ENCODE assay signal across 1 cellular context in the genomic region with DNA sequence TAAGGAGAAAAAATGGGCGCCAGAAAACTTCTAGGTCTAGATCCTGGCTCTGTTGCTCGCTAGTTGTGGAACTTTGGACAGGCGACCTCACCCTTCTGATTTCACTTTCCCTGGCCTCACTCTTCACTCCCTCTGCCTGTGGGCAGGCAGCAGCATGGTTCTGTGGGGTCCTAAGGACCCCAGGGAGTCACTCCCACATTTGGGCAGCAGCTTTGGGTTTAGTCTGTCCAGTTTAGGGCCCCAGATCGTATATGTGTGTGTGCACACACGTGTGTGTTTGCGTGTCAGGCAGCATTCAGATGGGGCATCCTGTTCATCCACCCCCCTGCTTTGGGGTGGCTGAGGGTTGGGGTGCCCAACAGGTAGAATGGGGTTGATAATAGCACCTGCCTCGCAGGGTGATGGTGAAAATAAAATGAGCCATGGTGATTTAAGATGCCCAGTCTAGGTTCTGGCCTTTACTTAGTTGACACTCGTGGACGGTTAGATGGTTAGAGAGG.
TF ChIP-seq lines count a peak whose summit lies in the region.

No MANE protein-coding gene starts in this region.

TF ChIP-seq in GM12878, 131 proteins besides CTCF, POLR2A, EP300 and RAD21:
- TF ChIP-seq, protein P1, sequence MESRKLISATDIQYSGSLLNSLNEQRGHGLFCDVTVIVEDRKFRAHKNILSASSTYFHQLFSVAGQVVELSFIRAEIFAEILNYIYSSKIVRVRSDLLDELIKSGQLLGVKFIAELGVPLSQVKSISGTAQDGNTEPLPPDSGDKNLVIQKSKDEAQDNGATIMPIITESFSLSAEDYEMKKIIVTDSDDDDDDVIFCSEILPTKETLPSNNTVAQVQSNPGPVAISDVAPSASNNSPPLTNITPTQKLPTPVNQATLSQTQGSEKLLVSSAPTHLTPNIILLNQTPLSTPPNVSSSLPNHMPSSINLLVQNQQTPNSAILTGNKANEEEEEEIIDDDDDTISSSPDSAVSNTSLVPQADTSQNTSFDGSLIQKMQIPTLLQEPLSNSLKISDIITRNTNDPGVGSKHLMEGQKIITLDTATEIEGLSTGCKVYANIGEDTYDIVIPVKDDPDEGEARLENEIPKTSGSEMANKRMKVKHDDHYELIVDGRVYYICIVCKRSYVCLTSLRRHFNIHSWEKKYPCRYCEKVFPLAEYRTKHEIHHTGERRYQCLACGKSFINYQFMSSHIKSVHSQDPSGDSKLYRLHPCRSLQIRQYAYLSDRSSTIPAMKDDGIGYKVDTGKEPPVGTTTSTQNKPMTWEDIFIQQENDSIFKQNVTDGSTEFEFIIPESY (IDR thresholded peaks at IDR 0.05), result no peak
- TF ChIP-seq NBN (IDR thresholded peaks at IDR 0.05) (no peak), POLR2AphosphoS5 (IDR thresholded peaks at IDR 0.05; ENCODE audit: low read length) (no peak), HDAC2 (IDR thresholded peaks at IDR 0.05) (no peak), MYB (IDR thresholded peaks at IDR 0.05; ENCODE audit: borderline replicate concordance, low read depth, low read length) (no peak), ZNF207 (IDR thresholded peaks at IDR 0.05; ENCODE audit: borderline replicate concordance) (no peak), NFXL1 (IDR thresholded peaks at IDR 0.05; ENCODE audit: borderline replicate concordance) (no peak), ZNF274 (IDR thresholded peaks at IDR 0.05; ENCODE audit: insufficient read depth, insufficient read length) (no peak), ZZZ3 (IDR thresholded peaks at IDR 0.05; ENCODE audit: control insufficient read depth, insufficient read length, low read depth) (no peak), TCF3 (IDR thresholded peaks at IDR 0.05; ENCODE audit: borderline replicate concordance, insufficient read depth, low read depth, low read length) (no peak), SMAD1 (IDR thresholded peaks at IDR 0.05; ENCODE audit: low read depth, partially characterized antibody) (no peak), SP1 (IDR thresholded peaks at IDR 0.05; ENCODE audit: low read depth, low read length) (no peak), KAT2A (conservative IDR thresholded peaks at IDR 0.05; ENCODE audit: control insufficient read depth, low read depth, low read length) (no peak)
- TF ChIP-seq, protein P2, sequence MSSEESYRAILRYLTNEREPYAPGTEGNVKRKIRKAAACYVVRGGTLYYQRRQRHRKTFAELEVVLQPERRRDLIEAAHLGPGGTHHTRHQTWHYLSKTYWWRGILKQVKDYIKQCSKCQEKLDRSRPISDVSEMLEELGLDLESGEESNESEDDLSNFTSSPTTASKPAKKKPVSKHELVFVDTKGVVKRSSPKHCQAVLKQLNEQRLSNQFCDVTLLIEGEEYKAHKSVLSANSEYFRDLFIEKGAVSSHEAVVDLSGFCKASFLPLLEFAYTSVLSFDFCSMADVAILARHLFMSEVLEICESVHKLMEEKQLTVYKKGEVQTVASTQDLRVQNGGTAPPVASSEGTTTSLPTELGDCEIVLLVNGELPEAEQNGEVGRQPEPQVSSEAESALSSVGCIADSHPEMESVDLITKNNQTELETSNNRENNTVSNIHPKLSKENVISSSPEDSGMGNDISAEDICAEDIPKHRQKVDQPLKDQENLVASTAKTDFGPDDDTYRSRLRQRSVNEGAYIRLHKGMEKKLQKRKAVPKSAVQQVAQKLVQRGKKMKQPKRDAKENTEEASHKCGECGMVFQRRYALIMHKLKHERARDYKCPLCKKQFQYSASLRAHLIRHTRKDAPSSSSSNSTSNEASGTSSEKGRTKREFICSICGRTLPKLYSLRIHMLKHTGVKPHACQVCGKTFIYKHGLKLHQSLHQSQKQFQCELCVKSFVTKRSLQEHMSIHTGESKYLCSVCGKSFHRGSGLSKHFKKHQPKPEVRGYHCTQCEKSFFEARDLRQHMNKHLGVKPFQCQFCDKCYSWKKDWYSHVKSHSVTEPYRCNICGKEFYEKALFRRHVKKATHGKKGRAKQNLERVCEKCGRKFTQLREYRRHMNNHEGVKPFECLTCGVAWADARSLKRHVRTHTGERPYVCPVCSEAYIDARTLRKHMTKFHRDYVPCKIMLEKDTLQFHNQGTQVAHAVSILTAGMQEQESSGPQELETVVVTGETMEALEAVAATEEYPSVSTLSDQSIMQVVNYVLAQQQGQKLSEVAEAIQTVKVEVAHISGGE (CRISPR knock-in tag; IDR thresholded peaks at IDR 0.05), result no peak
- TF ChIP-seq, protein P3, sequence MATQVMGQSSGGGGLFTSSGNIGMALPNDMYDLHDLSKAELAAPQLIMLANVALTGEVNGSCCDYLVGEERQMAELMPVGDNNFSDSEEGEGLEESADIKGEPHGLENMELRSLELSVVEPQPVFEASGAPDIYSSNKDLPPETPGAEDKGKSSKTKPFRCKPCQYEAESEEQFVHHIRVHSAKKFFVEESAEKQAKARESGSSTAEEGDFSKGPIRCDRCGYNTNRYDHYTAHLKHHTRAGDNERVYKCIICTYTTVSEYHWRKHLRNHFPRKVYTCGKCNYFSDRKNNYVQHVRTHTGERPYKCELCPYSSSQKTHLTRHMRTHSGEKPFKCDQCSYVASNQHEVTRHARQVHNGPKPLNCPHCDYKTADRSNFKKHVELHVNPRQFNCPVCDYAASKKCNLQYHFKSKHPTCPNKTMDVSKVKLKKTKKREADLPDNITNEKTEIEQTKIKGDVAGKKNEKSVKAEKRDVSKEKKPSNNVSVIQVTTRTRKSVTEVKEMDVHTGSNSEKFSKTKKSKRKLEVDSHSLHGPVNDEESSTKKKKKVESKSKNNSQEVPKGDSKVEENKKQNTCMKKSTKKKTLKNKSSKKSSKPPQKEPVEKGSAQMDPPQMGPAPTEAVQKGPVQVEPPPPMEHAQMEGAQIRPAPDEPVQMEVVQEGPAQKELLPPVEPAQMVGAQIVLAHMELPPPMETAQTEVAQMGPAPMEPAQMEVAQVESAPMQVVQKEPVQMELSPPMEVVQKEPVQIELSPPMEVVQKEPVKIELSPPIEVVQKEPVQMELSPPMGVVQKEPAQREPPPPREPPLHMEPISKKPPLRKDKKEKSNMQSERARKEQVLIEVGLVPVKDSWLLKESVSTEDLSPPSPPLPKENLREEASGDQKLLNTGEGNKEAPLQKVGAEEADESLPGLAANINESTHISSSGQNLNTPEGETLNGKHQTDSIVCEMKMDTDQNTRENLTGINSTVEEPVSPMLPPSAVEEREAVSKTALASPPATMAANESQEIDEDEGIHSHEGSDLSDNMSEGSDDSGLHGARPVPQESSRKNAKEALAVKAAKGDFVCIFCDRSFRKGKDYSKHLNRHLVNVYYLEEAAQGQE (IDR thresholded peaks at IDR 0.05; ENCODE audit: low read depth, low read length), result no peak
- TF ChIP-seq, protein P4, sequence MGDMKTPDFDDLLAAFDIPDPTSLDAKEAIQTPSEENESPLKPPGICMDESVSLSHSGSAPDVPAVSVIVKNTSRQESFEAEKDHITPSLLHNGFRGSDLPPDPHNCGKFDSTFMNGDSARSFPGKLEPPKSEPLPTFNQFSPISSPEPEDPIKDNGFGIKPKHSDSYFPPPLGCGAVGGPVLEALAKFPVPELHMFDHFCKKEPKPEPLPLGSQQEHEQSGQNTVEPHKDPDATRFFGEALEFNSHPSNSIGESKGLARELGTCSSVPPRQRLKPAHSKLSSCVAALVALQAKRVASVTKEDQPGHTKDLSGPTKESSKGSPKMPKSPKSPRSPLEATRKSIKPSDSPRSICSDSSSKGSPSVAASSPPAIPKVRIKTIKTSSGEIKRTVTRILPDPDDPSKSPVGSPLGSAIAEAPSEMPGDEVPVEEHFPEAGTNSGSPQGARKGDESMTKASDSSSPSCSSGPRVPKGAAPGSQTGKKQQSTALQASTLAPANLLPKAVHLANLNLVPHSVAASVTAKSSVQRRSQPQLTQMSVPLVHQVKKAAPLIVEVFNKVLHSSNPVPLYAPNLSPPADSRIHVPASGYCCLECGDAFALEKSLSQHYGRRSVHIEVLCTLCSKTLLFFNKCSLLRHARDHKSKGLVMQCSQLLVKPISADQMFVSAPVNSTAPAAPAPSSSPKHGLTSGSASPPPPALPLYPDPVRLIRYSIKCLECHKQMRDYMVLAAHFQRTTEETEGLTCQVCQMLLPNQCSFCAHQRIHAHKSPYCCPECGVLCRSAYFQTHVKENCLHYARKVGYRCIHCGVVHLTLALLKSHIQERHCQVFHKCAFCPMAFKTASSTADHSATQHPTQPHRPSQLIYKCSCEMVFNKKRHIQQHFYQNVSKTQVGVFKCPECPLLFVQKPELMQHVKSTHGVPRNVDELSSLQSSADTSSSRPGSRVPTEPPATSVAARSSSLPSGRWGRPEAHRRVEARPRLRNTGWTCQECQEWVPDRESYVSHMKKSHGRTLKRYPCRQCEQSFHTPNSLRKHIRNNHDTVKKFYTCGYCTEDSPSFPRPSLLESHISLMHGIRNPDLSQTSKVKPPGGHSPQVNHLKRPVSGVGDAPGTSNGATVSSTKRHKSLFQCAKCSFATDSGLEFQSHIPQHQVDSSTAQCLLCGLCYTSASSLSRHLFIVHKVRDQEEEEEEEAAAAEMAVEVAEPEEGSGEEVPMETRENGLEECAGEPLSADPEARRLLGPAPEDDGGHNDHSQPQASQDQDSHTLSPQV (IDR thresholded peaks at IDR 0.05), result no peak
- TF ChIP-seq, protein P5, sequence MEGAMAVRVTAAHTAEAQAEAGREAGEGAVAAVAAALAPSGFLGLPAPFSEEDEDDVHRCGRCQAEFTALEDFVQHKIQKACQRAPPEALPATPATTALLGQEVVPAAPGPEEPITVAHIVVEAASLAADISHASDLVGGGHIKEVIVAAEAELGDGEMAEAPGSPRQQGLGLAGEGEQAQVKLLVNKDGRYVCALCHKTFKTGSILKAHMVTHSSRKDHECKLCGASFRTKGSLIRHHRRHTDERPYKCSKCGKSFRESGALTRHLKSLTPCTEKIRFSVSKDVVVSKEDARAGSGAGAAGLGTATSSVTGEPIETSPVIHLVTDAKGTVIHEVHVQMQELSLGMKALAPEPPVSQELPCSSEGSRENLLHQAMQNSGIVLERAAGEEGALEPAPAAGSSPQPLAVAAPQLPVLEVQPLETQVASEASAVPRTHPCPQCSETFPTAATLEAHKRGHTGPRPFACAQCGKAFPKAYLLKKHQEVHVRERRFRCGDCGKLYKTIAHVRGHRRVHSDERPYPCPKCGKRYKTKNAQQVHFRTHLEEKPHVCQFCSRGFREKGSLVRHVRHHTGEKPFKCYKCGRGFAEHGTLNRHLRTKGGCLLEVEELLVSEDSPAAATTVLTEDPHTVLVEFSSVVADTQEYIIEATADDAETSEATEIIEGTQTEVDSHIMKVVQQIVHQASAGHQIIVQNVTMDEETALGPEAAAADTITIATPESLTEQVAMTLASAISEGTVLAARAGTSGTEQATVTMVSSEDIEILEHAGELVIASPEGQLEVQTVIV (IDR thresholded peaks at IDR 0.05; ENCODE audit: borderline replicate concordance, partially characterized antibody), result no peak
